In the genomic region with DNA sequence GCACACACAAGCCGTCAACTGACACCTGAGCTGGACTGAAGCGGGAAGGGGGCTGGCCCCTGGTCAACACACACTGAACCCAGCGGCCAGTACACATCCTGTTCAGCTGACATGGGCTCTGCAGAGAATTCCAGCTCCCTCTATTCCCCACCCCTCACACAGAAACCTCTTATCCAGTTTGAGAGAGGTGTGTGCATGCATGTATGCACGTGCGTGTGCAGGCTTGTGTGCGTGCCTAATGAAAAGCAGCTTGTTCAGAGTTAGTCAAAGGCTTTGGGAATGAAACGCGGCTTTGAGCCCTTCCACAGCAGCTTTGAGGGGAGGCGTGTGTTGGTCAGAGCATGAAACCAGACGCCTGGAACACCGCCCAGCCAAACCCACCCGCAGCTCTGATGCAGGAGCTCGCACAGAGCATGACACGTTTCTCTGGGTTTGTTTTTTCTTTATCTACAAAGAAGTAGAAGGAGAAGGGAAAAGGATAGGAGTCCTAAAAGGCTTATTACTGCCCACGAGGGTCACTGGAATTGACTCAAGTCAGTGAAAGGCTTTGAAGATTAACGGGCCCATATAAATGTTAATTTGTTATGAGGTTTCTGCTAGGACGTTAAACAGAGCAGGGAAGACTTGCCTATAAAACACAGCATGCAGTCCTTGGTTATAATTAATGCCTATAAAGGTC, we compare ENCODE assay signal across 8 cellular contexts.
DNase-seq lines count a peak whose midpoint lies in the region; ATAC-seq and TF ChIP-seq lines count a peak whose summit lies in the region.

No MANE protein-coding gene starts in this region.

- intact Hi-C loops in Right ventricle myocardium inferior (cut with DNase I): loop anchor here (5.0 kb wide), 3 partner anchors 63 to 183 kb away; partner anchors contain the start of gene ETS2
- intact Hi-C loops in left lung (cut with DNase I): no loop called here
- intact Hi-C loops in vagina (cut with DNase I): loop anchor here (10.0 kb wide), 1 partner anchor 65 kb away; no protein-coding TSS in a partner anchor
- intact Hi-C loops in Calu3 (cut with micrococcal nuclease; ENCODE audit: unreplicated experiment): no loop called here

- H3K36me3 ChIP-seq in cardiac muscle cell (no peaks in the 10 kb centered on the region), left lung (no peaks in the 10 kb centered on the region), vagina (no peaks in the 10 kb centered on the region)

- no TSS peak for BruUV-seq in Calu3 (replicated peaks; lab: Mats Ljungman, UMichigan)

- DNase-seq in cardiac muscle cell (ENCODE audit: low read depth in 1 of 2, low spot score in 1 of 2) (peak; percentile 80 to 93), Right ventricle myocardium inferior (ENCODE audit: missing footprints) (no peak), astrocyte of the spinal cord (ENCODE audit: low read depth, low spot score) (peak; percentile 95), left lung (no peak), vagina (ENCODE audit: extremely low spot score in 2 of 2) (no peak), NCI-H82 treated with DMSO at 0.1 percent for 48 hours (lab: John Stamatoyannopoulos, UW; ENCODE audit: unreplicated experiment) (no peak), Calu3 (no peak)
- no peak for DNase-seq in activated T-cell treated with anti-CD3 and anti-CD28 coated beads, Interleukin-2, amount 50 U/mL, for 4 hours

- no peak overlapping the region for H3K4me3 ChIP-seq in cardiac muscle cell
- no peak overlapping the region for H3K4me3 ChIP-seq in astrocyte of the spinal cord (ENCODE audit: low read depth, low read length)
- no peak overlapping the region for H3K4me3 ChIP-seq in left lung
- no peak overlapping the region for H3K4me3 ChIP-seq in vagina

- H3K36me3 Mint-ChIP-seq in activated T-cell treated with anti-CD3 and anti-CD28 coated beads, Interleukin-2, amount 50 U/mL, for 4 hours (ENCODE audit: insufficient read depth): no peaks in the 10 kb centered on the region
- no peaks in the 10 kb centered on the region for H3K36me3 Mint-ChIP-seq in Calu3 (ENCODE audit: insufficient read depth, unreplicated experiment)

- peaks cover 43% of the 10 kb centered on the region for H3K27me3 Mint-ChIP-seq in activated T-cell treated with anti-CD3 and anti-CD28 coated beads, Interleukin-2, amount 50 U/mL, for 4 hours (ENCODE audit: low read depth)
- no peaks in the 10 kb centered on the region for H3K27me3 Mint-ChIP-seq in Calu3 (ENCODE audit: unreplicated experiment)

- H3K9me3 ChIP-seq in cardiac muscle cell (ENCODE audit: low read depth) (no peaks in the 10 kb centered on the region), left lung (no peaks in the 10 kb centered on the region), vagina (no peaks in the 10 kb centered on the region)

- H3K9me3 Mint-ChIP-seq in activated T-cell treated with anti-CD3 and anti-CD28 coated beads, Interleukin-2, amount 50 U/mL, for 4 hours: no peaks in the 10 kb centered on the region
- no peaks in the 10 kb centered on the region for H3K9me3 Mint-ChIP-seq in Calu3 (ENCODE audit: low read depth, unreplicated experiment)

- H3K4me1 ChIP-seq in cardiac muscle cell (ENCODE audit: low read depth) (peaks cover 67% of the 10 kb centered on the region), left lung (peaks cover 31 to 94% of the 10 kb centered on the region in 2 donors), vagina (peaks cover 91% of the 10 kb centered on the region)

- no peak overlapping the region for H3K4me3 Mint-ChIP-seq in activated T-cell treated with anti-CD3 and anti-CD28 coated beads, Interleukin-2, amount 50 U/mL, for 4 hours
- H3K4me3 Mint-ChIP-seq in Calu3 (ENCODE audit: low read depth, unreplicated experiment): no peak overlapping the region

- H3K27me3 ChIP-seq in cardiac muscle cell (no peaks in the 10 kb centered on the region), left lung (peaks cover 0 to 7% of the 10 kb centered on the region in 2 donors), vagina (no peaks in the 10 kb centered on the region)

- TF ChIP-seq CTCF in cardiac muscle cell (IDR thresholded peaks at IDR 0.05; ENCODE audit: low read depth, low read length) (no peak), astrocyte of the spinal cord (IDR thresholded peaks at IDR 0.05; ENCODE audit: low read depth, low read length) (no peak), left lung (IDR thresholded peaks at IDR 0.05) (no peak), vagina (IDR thresholded peaks at IDR 0.05) (no peak), Calu3 (IDR thresholded peaks at IDR 0.05; ENCODE audit: unreplicated experiment) (no peak)

- H3K27ac ChIP-seq in cardiac muscle cell (peak overlapping the region; percentile 71), left lung (peak overlapping the region; percentile 44 to 62), vagina (peak overlapping the region; percentile 66)

- TF ChIP-seq POLR2A in vagina (IDR thresholded peaks at IDR 0.05): no peak

- ATAC-seq in Right ventricle myocardium inferior (no peak), left lung (peak; percentile 52)
- ATAC-seq in activated T-cell treated with anti-CD3 and anti-CD28 coated beads, Interleukin-2, amount 50 U/mL, for 4 hours: no peak

- H3K4me1 Mint-ChIP-seq in activated T-cell treated with anti-CD3 and anti-CD28 coated beads, Interleukin-2, amount 50 U/mL, for 4 hours (ENCODE audit: low read depth): peaks cover 11% of the 10 kb centered on the region
- peaks cover 17% of the 10 kb centered on the region for H3K4me1 Mint-ChIP-seq in Calu3 (ENCODE audit: low read depth, unreplicated experiment)

- in situ Hi-C loops in astrocyte of the spinal cord (cut with HindIII; ENCODE audit: low sequenced_read_pairs): no loop called here

- CTCF ChIA-PET in Calu3 (lab: Charles Lee): no interaction called here

- no peak overlapping the region for H3K27ac Mint-ChIP-seq in Calu3 (ENCODE audit: unreplicated experiment)

Comparison
In these comparisons a context has a peak if more than half of its experiments do, and no peak if none do; other contexts are left out.
1. DNase-seq: peak in cardiac muscle cell (2 of 2) and astrocyte of the spinal cord (single experiment); none in Right ventricle myocardium inferior (single experiment), left lung (0 of 2), vagina (0 of 2), NCI-H82 treated with DMSO at 0.1 percent for 48 hours (single experiment), activated T-cell treated with anti-CD3 and anti-CD28 coated beads, Interleukin-2, amount 50 U/mL, for 4 hours (single experiment) and Calu3 (single experiment).
2. intact Hi-C loops: an anchor here in Right ventricle myocardium inferior (5.0 kb wide) and vagina (10.0 kb wide); none called in left lung and Calu3.
3. Peak in every context shown above with its lines, with median percentiles within 50 percentile points of each other: H3K27ac ChIP-seq.